In the genomic region with DNA sequence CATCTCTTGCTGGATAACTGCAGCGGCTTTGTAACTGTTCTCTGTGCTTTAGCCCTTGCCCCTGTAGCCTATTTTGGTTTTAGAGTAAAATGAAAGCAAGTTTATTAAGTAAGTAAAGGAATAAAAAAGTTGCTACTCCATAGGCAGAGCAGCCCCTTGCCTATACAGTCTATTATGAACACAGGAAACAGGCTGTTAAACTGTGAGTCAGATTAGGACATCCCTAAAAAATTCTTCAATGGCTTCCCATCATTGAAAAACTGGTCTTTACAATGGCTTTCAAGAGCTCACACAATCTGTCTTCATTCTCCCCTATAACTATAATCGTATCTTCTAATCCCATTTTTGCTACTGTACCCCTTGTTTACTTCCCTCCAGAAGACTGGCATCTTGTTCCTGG, we compare ENCODE assay signal across 21 cellular contexts.
"Had no signal": no experiment of that assay in that cellular context is flagged by ENCODE, and none has a peak within 500 bp of the region (broad histone marks: within the 10 kb centered on the region; RNA-seq: fewer than 3 reads in every experiment).

No MANE protein-coding gene starts in this region.

- H3K27ac ChIP-seq: brain microvascular endothelial cell, cardiac muscle cell, VCaP had no signal

- H3K4me3 ChIP-seq: cardiac muscle cell had no signal

- H3K4me3 Mint-ChIP-seq: activated CD4-positive, alpha-beta memory T cell treated with anti-CD3 and anti-CD28 coated beads, Interleukin-2, amount 10 ng/mL, durations not matched to agents 7 days and 5 days; activated CD4-positive, alpha-beta T cell treated with anti-CD3 and anti-CD28 coated beads for 36 hours; activated naive CD4-positive, alpha-beta T cell treated with anti-CD3 and anti-CD28 coated beads for 36 hours; activated naive CD8-positive, alpha-beta T cell; activated T-helper 17 cell treated with anti-CD3 and anti-CD28 coated beads, Interleukin-2, amount 50 U/mL, for 72 hours had no signal

- H3K4me1 Mint-ChIP-seq: activated CD4-positive, alpha-beta memory T cell treated with anti-CD3 and anti-CD28 coated beads, Interleukin-2, amount 10 ng/mL, durations not matched to agents 7 days and 5 days; activated CD4-positive, alpha-beta T cell treated with anti-CD3 and anti-CD28 coated beads for 36 hours had no signal

- H3K27ac Mint-ChIP-seq: activated CD4-positive, alpha-beta memory T cell treated with anti-CD3 and anti-CD28 coated beads, Interleukin-2, amount 10 ng/mL, durations not matched to agents 7 days and 5 days; activated CD4-positive, alpha-beta T cell treated with anti-CD3 and anti-CD28 coated beads for 36 hours; activated naive CD4-positive, alpha-beta T cell treated with anti-CD3 and anti-CD28 coated beads for 36 hours; activated naive CD8-positive, alpha-beta T cell; activated T-helper 17 cell treated with anti-CD3 and anti-CD28 coated beads, Interleukin-2, amount 50 U/mL, for 72 hours had no signal

- H3K27me3 ChIP-seq: brain microvascular endothelial cell, cardiac muscle cell had no signal

- H3K9me3 Mint-ChIP-seq: activated CD4-positive, alpha-beta memory T cell treated with anti-CD3 and anti-CD28 coated beads, Interleukin-2, amount 10 ng/mL, durations not matched to agents 7 days and 5 days; activated T-helper 17 cell treated with anti-CD3 and anti-CD28 coated beads, Interleukin-2, amount 50 U/mL, for 72 hours had no signal

- H3K27me3 Mint-ChIP-seq: activated CD4-positive, alpha-beta memory T cell treated with anti-CD3 and anti-CD28 coated beads, Interleukin-2, amount 10 ng/mL, durations not matched to agents 7 days and 5 days; activated CD4-positive, alpha-beta T cell treated with anti-CD3 and anti-CD28 coated beads for 36 hours; activated naive CD8-positive, alpha-beta T cell; activated T-helper 17 cell treated with anti-CD3 and anti-CD28 coated beads, Interleukin-2, amount 50 U/mL, for 72 hours had no signal

- ATAC-seq: activated CD4-positive, alpha-beta T cell treated with anti-CD3 and anti-CD28 coated beads for 36 hours; activated T-helper 17 cell treated with anti-CD3 and anti-CD28 coated beads, Interleukin-2, amount 50 U/mL, for 72 hours had no signal

- DNase-seq: activated CD4-positive, alpha-beta memory T cell treated with anti-CD3 and anti-CD28 coated beads, Interleukin-2, amount 10 ng/mL, durations not matched to agents 7 days and 5 days; activated CD4-positive, alpha-beta T cell treated with anti-CD3 and anti-CD28 coated beads for 36 hours; activated CD4-positive, alpha-beta T cell treated with anti-CD3 and anti-CD28 coated beads, Interleukin-2, amount 50 U/mL, for 1 hour; activated gamma-delta T cell; activated naive CD4-positive, alpha-beta T cell treated with anti-CD3 and anti-CD28 coated beads for 36 hours; activated T-cell treated with anti-CD3 and anti-CD28 coated beads for 4 hours; activated T-cell treated with anti-CD3 and anti-CD28 coated beads, Interleukin-2, amount 50 U/mL, for 48 hours; amygdala; brain microvascular endothelial cell; NCI-H1105 treated with DMSO at 0.1 percent for 48 hours; NCI-H1436 treated with DMSO at 0.1 percent for 48 hours; NCI-H187; NCI-H2081 treated with DMSO at 0.1 percent for 48 hours; NCI-H446; NCI-H524; SIG-M5; T-helper 1 cell had no signal

- H3K36me3 ChIP-seq: brain microvascular endothelial cell, cardiac muscle cell had no signal
